ENCODE assay signal across 1 cellular context in the genomic region with DNA sequence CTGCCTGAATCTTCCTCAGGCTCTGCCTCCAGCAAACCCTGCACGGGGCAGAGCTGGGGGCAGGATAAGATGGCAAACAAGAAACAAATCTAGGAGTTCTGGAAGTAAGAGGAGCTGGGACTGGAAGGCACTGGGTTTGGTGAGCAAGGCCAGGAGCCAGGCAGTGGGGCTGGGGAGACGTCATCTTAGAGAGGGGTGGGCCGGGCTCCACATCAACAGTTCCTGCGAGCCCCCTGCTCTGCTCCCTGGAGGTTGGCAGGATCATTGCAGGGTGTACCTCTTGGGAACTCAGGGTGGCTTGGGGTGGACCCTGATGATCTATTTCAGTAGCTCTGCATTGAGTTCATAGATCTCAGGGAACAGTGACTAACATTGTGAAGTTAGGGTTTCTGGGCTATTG.
TF ChIP-seq lines count a peak whose summit lies in the region.

No MANE protein-coding gene starts in this region.

TF ChIP-seq in H1, 55 proteins besides CTCF, POLR2A, EP300 and RAD21 (continued from another document):
- TF ChIP-seq SIX5 (IDR thresholded peaks at IDR 0.05; ENCODE audit: low read depth, low read length) (no peak), CHD2 (IDR thresholded peaks at IDR 0.05; ENCODE audit: low read length) (no peak), RFX5 (IDR thresholded peaks at IDR 0.05; ENCODE audit: borderline replicate concordance, low read depth, low read length) (no peak), SIRT6 (IDR thresholded peaks at IDR 0.05; ENCODE audit: low read length) (no peak), KDM1A (IDR thresholded peaks at IDR 0.05; ENCODE audit: borderline replicate concordance, low read length) (no peak), PHF8 (conservative IDR thresholded peaks at IDR 0.05; ENCODE audit: low read depth, low read length) (no peak), HDAC6 (IDR thresholded peaks at IDR 0.05; ENCODE audit: low read depth, low read length) (no peak), CTBP2 (IDR thresholded peaks at IDR 0.05; ENCODE audit: borderline replicate concordance, insufficient read depth, insufficient read length, low read length) (no peak), TAF7 (optimal IDR thresholded peaks at IDR 0.05; ENCODE audit: borderline replicate concordance, low read depth, low read length) (no peak)
- TF ChIP-seq, protein P1, sequence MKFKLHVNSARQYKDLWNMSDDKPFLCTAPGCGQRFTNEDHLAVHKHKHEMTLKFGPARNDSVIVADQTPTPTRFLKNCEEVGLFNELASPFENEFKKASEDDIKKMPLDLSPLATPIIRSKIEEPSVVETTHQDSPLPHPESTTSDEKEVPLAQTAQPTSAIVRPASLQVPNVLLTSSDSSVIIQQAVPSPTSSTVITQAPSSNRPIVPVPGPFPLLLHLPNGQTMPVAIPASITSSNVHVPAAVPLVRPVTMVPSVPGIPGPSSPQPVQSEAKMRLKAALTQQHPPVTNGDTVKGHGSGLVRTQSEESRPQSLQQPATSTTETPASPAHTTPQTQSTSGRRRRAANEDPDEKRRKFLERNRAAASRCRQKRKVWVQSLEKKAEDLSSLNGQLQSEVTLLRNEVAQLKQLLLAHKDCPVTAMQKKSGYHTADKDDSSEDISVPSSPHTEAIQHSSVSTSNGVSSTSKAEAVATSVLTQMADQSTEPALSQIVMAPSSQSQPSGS (IDR thresholded peaks at IDR 0.05; ENCODE audit: low read length) = no peak
